ENCODE assay signal across 8 cellular contexts in genomic region chr3:69294014-69294771, GRCh38.
DNase-seq lines count a peak whose midpoint lies in the region; ATAC-seq and TF ChIP-seq lines count a peak whose summit lies in the region.

No MANE protein-coding gene starts in this region.

- H2AFZ ChIP-seq in H9 (ENCODE audit: low read length), result no peak overlapping the region

- H2BK12ac ChIP-seq in H9 (ENCODE audit: insufficient read length, low read depth, low read length), result no peak overlapping the region

- H3K4me3 Mint-ChIP-seq in H9, result no peak overlapping the region
- peak overlapping the region in 1 of 7 donors; percentile 29 for H3K4me3 Mint-ChIP-seq in CD8-positive, alpha-beta memory T cell

- CTCF ChIA-PET in CD8-positive, alpha-beta memory T cell (lab: Charles Lee), result interaction anchor here (1.4 kb wide), 1 partner anchor 12 kb away, joined by 7 read pairs; no protein-coding TSS in a partner anchor

- intact Hi-C loops in left lung (cut with DNase I), result no loop called here

- peaks cover 0 to 29% of the 10 kb centered on the region in 2 donors for H3K36me3 ChIP-seq in left lung
- H3K36me3 ChIP-seq in CD8-positive, alpha-beta memory T cell (ENCODE audit: insufficient read depth, low read length), result no peaks in the 10 kb centered on the region

- H3K9me3 ChIP-seq in left lung (no peaks in the 10 kb centered on the region), H9 (ENCODE audit: control insufficient read depth, low read depth, low read length) (no peaks in the 10 kb centered on the region)
- no peaks in the 10 kb centered on the region for H3K9me3 ChIP-seq in CD8-positive, alpha-beta memory T cell (ENCODE audit: low read length)

- H3K27me3 ChIP-seq in left lung (no peaks in the 10 kb centered on the region), H9 (ENCODE audit: insufficient read depth, low read length) (no peaks in the 10 kb centered on the region)
- no peaks in the 10 kb centered on the region for H3K27me3 ChIP-seq in CD8-positive, alpha-beta memory T cell (ENCODE audit: insufficient read depth, low read length, poor library complexity, severe bottlenecking)

- no peak overlapping the region; a peak in 1 of 7 replicates for H3K27ac Mint-ChIP-seq in H9
- no peak overlapping the region for H3K27ac Mint-ChIP-seq in CD8-positive, alpha-beta memory T cell

- no peak overlapping the region for H2BK5ac ChIP-seq in H9 (ENCODE audit: insufficient read length, low read length)

- no peaks in the 10 kb centered on the region for H3K9me3 Mint-ChIP-seq in H9
- H3K9me3 Mint-ChIP-seq in CD8-positive, alpha-beta memory T cell, result no peaks in the 10 kb centered on the region

- H3K23me2 ChIP-seq in H9 (ENCODE audit: insufficient read length, low read depth, low read length, poor library complexity, severe bottlenecking), result peaks cover 2% of the 10 kb centered on the region

- H3K4me1 ChIP-seq in left lung (peaks cover 0 to 7% of the 10 kb centered on the region in 2 donors), H9 (ENCODE audit: insufficient read depth, low read length) (no peaks in the 10 kb centered on the region; the same call in 1 of the 2 replicates)
- H3K4me1 ChIP-seq in CD8-positive, alpha-beta memory T cell (ENCODE audit: insufficient read depth, low read length), result no peaks in the 10 kb centered on the region

- no peak overlapping the region for H3K4me2 ChIP-seq in H9 (ENCODE audit: insufficient read depth, insufficient read length, low read length)

- peaks cover 14% of the 10 kb centered on the region for H3K27me3 Mint-ChIP-seq in H9 (ENCODE audit: low read depth)
- H3K27me3 Mint-ChIP-seq in CD8-positive, alpha-beta memory T cell, result no peaks in the 10 kb centered on the region

- H4K5ac ChIP-seq in H9 (ENCODE audit: insufficient read length, low read depth, low read length), result no peak overlapping the region

- H3K27ac ChIP-seq in left lung, result no peak overlapping the region
- no peak overlapping the region for H3K27ac ChIP-seq in H9 (ENCODE audit: insufficient read length, low read depth, low read length)
- no peak overlapping the region for H3K27ac ChIP-seq in CD8-positive, alpha-beta memory T cell (ENCODE audit: low read depth, low read length)

- H3K18ac ChIP-seq in H9 (ENCODE audit: insufficient read length, low read depth, low read length), result no peak overlapping the region

- no peak overlapping the region for H4K91ac ChIP-seq in H9 (ENCODE audit: insufficient read length, low read depth, low read length)

- WGBS in H9 (ENCODE audit: extremely low coverage, insufficient read length, low lambda C conversion rate), result no CpG with 5 or more reads among the region's 4 CpGs

- no peak overlapping the region for H3T11ph ChIP-seq in H9 (ENCODE audit: low read length)

- no peak overlapping the region for H3K4me3 ChIP-seq in left lung
- H3K4me3 ChIP-seq in CD8-positive, alpha-beta memory T cell (ENCODE audit: low read length), result no peak overlapping the region

- H2BK120ac ChIP-seq in H9 (ENCODE audit: low read depth, low read length, poor library complexity, severe bottlenecking), result no peak overlapping the region

- H3K4me1 Mint-ChIP-seq in H9, result peaks cover 29 to 42% of the 10 kb centered on the region in 2 experiments
- peaks cover 1 to 6% (median 5%) of the 10 kb centered on the region in 3 donors for H3K4me1 Mint-ChIP-seq in CD8-positive, alpha-beta memory T cell

- DNase-seq in AG20443 (ENCODE audit: low spot score), result peak; percentile 21
- DNase-seq in amniotic epithelial cell (ENCODE audit: low read depth), result peak; percentile 81
- DNase-seq in left lung, result no peak
- DNase-seq in H9, result no peak
- no peak for DNase-seq in GF-D8 (lab: John Stamatoyannopoulos, UW)
- no peak for DNase-seq in CD8-positive, alpha-beta memory T cell
- DNase-seq in activated naive CD4-positive, alpha-beta T cell treated with anti-CD3 and anti-CD28 coated beads, Interleukin-2, amount 50 U/mL, for 16 hours, result no peak

- no peak overlapping the region for H3K14ac ChIP-seq in H9 (ENCODE audit: insufficient read depth, low read length)

- TF ChIP-seq CTCF in left lung (IDR thresholded peaks at IDR 0.05) (no peak), H9 (conservative IDR thresholded peaks at IDR 0.05) (no peak)

- no peaks in the 10 kb centered on the region for H4K20me1 ChIP-seq in H9 (ENCODE audit: control insufficient read depth, insufficient read depth, insufficient read length)

- no peak overlapping the region for H2BK20ac ChIP-seq in H9 (ENCODE audit: low read depth, low read length, poor library complexity, severe bottlenecking)

- no peaks in the 10 kb centered on the region for H3K79me1 ChIP-seq in H9 (ENCODE audit: insufficient read depth, low read depth, low read length, poor library complexity, severe bottlenecking)

- POLR2A ChIA-PET in CD8-positive, alpha-beta memory T cell (lab: Charles Lee), result no interaction called here

- peak; percentile 49 for ATAC-seq in GM21529 (IDR thresholded peaks at IDR 0.05; ENCODE audit: unreplicated experiment)
- ATAC-seq in left lung, result peak; percentile 58

- no peaks in the 10 kb centered on the region; a peak in 1 of 7 replicates for H3K36me3 Mint-ChIP-seq in H9 (ENCODE audit: insufficient read depth in 1 of 3, low read depth in 3 of 3)
- H3K36me3 Mint-ChIP-seq in CD8-positive, alpha-beta memory T cell, result no peaks in the 10 kb centered on the region

- no peak overlapping the region for H4K8ac ChIP-seq in H9 (replicated peaks; ENCODE audit: insufficient read length, low read depth, low read length)

- H3K4ac ChIP-seq in H9 (ENCODE audit: low read depth, low read length), result no peak overlapping the region

- H2AK5ac ChIP-seq in H9 (ENCODE audit: insufficient read length, low read length), result no peak overlapping the region

- H2BK15ac ChIP-seq in H9 (ENCODE audit: low read depth, low read length), result no peak overlapping the region

- no peaks in the 10 kb centered on the region for H3K79me2 ChIP-seq in H9 (ENCODE audit: insufficient read depth, low read length)

- no peak overlapping the region for H3K9ac ChIP-seq in H9 (ENCODE audit: extremely low read depth, insufficient read length, low read length)

- no peak overlapping the region for H3K23ac ChIP-seq in H9 (ENCODE audit: insufficient read length, low read depth, low read length)

- H3K56ac ChIP-seq in H9 (ENCODE audit: insufficient read length, low read depth, low read length), result no peak overlapping the region

Comparison
In these comparisons a context has a peak if more than half of its experiments do, and no peak if none do; other contexts are left out.
1. DNase-seq: peak in AG20443 (single experiment) and amniotic epithelial cell (single experiment); none in left lung (0 of 2), H9 (single experiment), GF-D8 (single experiment), CD8-positive, alpha-beta memory T cell (0 of 5) and activated naive CD4-positive, alpha-beta T cell treated with anti-CD3 and anti-CD28 coated beads, Interleukin-2, amount 50 U/mL, for 16 hours (single experiment).